ENCODE assay signal across 8 cellular contexts in genomic region chr1:25895365-25895990, GRCh38. TPM values are rescaled to one million over a fixed set of nuclear protein-coding genes. Genes with fewer than 3 reads are reported as not detected.
DNase-seq lines count a peak whose midpoint lies in the region; ATAC-seq and TF ChIP-seq lines count a peak whose summit lies in the region.

No MANE protein-coding gene starts in this region.

- H3K4me3 ChIP-seq in MG63 (no peak overlapping the region), esophagus muscularis mucosa (peak overlapping the region in 2 of 4 donors; percentile 9 to 17)

- H3K9me3 ChIP-seq in MG63 (no peaks in the 10 kb centered on the region), esophagus muscularis mucosa (no peaks in the 10 kb centered on the region)

- WGBS in esophagus muscularis mucosa, result 10% methylated on average over 12 of the region's 12 CpGs

- H3K27ac Mint-ChIP-seq in activated T-cell treated with anti-CD3 and anti-CD28 coated beads, Interleukin-2, amount 50 U/mL, for 72 hours, result peak overlapping the region; percentile 2
- H3K27ac Mint-ChIP-seq in natural killer cell, result peak overlapping the region in 1 of 2 donors; percentile 69
- peak overlapping the region; percentile 32 for H3K27ac Mint-ChIP-seq in stimulated activated naive B cell treated with anti-CD40 and anti-IgM and Interleukin-4, amounts not matched to agents 10 μg/mL and 1 μg/mL and 100 μg/mL, for 72 hours

- H3K36me3 Mint-ChIP-seq in activated T-cell treated with anti-CD3 and anti-CD28 coated beads, Interleukin-2, amount 50 U/mL, for 72 hours (ENCODE audit: insufficient read depth in 2 of 2), result peaks cover 0 to 9% of the 10 kb centered on the region in 2 donors
- no peaks in the 10 kb centered on the region for H3K36me3 Mint-ChIP-seq in natural killer cell
- H3K36me3 Mint-ChIP-seq in stimulated activated naive B cell treated with anti-CD40 and anti-IgM and Interleukin-4, amounts not matched to agents 10 μg/mL and 1 μg/mL and 100 μg/mL, for 72 hours, result peaks cover 3 to 4% of the 10 kb centered on the region in 2 donors

- no peaks in the 10 kb centered on the region for H3K27me3 ChIP-seq in MG63
- H3K27me3 ChIP-seq in esophagus muscularis mucosa, result no peaks in the 10 kb centered on the region

- intact Hi-C loops in esophagus muscularis mucosa (cut with DNase I), result loop anchor here (2.0 to 5.0 kb wide), 2 partner anchors 73 to 103 kb away; partner anchors contain the start of gene PAFAH2
- intact Hi-C loops in natural killer cell (cut with micrococcal nuclease), result loop anchor here (1.0 kb wide), 2 partner anchors 10 to 103 kb away; partner anchors contain the start of gene PAFAH2

- ATAC-seq in activated T-cell treated with anti-CD3 and anti-CD28 coated beads, Interleukin-2, amount 50 U/mL, for 72 hours (replicated peaks in 1 of 2), result peak; percentile 90 to 95
- ATAC-seq in natural killer cell, result peak; percentile 100
- ATAC-seq in stimulated activated naive B cell treated with anti-CD40 and anti-IgM and Interleukin-4, amounts not matched to agents 10 μg/mL and 1 μg/mL and 100 μg/mL, for 72 hours (replicated peaks), result peak; percentile 99 to 100

- H3K36me3 ChIP-seq in MG63 (peaks cover 51% of the 10 kb centered on the region), esophagus muscularis mucosa (peaks cover 0 to 20% (median 7%) of the 10 kb centered on the region in 4 donors)

- H3K4me1 Mint-ChIP-seq in activated T-cell treated with anti-CD3 and anti-CD28 coated beads, Interleukin-2, amount 50 U/mL, for 72 hours (ENCODE audit: low read depth), result peaks cover 17% of the 10 kb centered on the region
- H3K4me1 Mint-ChIP-seq in natural killer cell, result peaks cover 8 to 9% of the 10 kb centered on the region in 2 donors
- peaks cover 5 to 12% of the 10 kb centered on the region in 2 donors for H3K4me1 Mint-ChIP-seq in stimulated activated naive B cell treated with anti-CD40 and anti-IgM and Interleukin-4, amounts not matched to agents 10 μg/mL and 1 μg/mL and 100 μg/mL, for 72 hours

- DNase-seq in DMS79 (lab: John Stamatoyannopoulos, UW) (peak; percentile 58), H4 (ENCODE audit: low spot score) (peak; percentile 84), MG63 (peak; percentile 85), RPMI8226 (peak; percentile 92), esophagus muscularis mucosa (ENCODE audit: extremely low spot score) (peak; percentile 95), natural killer cell (peak; percentile 88)
- DNase-seq in activated T-cell treated with anti-CD3 and anti-CD28 coated beads, Interleukin-2, amount 50 U/mL, for 72 hours, result peak; percentile 90 to 91
- peak; percentile 88 for DNase-seq in stimulated activated naive B cell treated with anti-CD40 and anti-IgM and Interleukin-4, amounts not matched to agents 10 μg/mL and 1 μg/mL and 100 μg/mL, for 72 hours

- no peak for TF ChIP-seq EP300 in esophagus muscularis mucosa (IDR thresholded peaks at IDR 0.05)

- no peak overlapping the region for H3K4me3 Mint-ChIP-seq in activated T-cell treated with anti-CD3 and anti-CD28 coated beads, Interleukin-2, amount 50 U/mL, for 72 hours
- no peak overlapping the region for H3K4me3 Mint-ChIP-seq in natural killer cell
- H3K4me3 Mint-ChIP-seq in stimulated activated naive B cell treated with anti-CD40 and anti-IgM and Interleukin-4, amounts not matched to agents 10 μg/mL and 1 μg/mL and 100 μg/mL, for 72 hours, result peak overlapping the region in 1 of 2 donors; percentile 33

- no peaks in the 10 kb centered on the region for H3K27me3 Mint-ChIP-seq in activated T-cell treated with anti-CD3 and anti-CD28 coated beads, Interleukin-2, amount 50 U/mL, for 72 hours (ENCODE audit: low read depth)
- no peaks in the 10 kb centered on the region for H3K27me3 Mint-ChIP-seq in natural killer cell (ENCODE audit: low read depth in 2 of 2)
- no peaks in the 10 kb centered on the region for H3K27me3 Mint-ChIP-seq in stimulated activated naive B cell treated with anti-CD40 and anti-IgM and Interleukin-4, amounts not matched to agents 10 μg/mL and 1 μg/mL and 100 μg/mL, for 72 hours

- peaks cover 10 to 39% (median 37%) of the 10 kb centered on the region in 4 donors for H3K4me1 ChIP-seq in esophagus muscularis mucosa

- H3K27ac ChIP-seq in esophagus muscularis mucosa (replicated peaks in 1 of 4), result peak overlapping the region in 2 of 4 donors; percentile 22 to 60

- no peaks in the 10 kb centered on the region for H3K9me3 Mint-ChIP-seq in activated T-cell treated with anti-CD3 and anti-CD28 coated beads, Interleukin-2, amount 50 U/mL, for 72 hours
- no peaks in the 10 kb centered on the region for H3K9me3 Mint-ChIP-seq in natural killer cell
- no peaks in the 10 kb centered on the region for H3K9me3 Mint-ChIP-seq in stimulated activated naive B cell treated with anti-CD40 and anti-IgM and Interleukin-4, amounts not matched to agents 10 μg/mL and 1 μg/mL and 100 μg/mL, for 72 hours

- TF ChIP-seq POLR2A in esophagus muscularis mucosa (IDR thresholded peaks at IDR 0.05; ENCODE audit: low read depth), result no peak

- TF ChIP-seq CTCF in esophagus muscularis mucosa (IDR thresholded peaks at IDR 0.05) (peak; percentile 98 to 99 (median 99)), natural killer cell (IDR thresholded peaks at IDR 0.05) (peak; percentile 98)

RNA-seq across cellular contexts. Expression of gene STMN1, which starts 10.7 kb away (rescaled TPM):
- 204 and 329 TPM in 2 replicates for total RNA-seq in H4 (2014; rRNA removed; shearing (Covaris generic))
- 85.4 and 116 TPM in 2 replicates for total RNA-seq in MG63 (2014; rRNA removed; shearing (Covaris generic); ENCODE audit: low replicate concordance)
- 100 to 1,000 TPM; 379 to 478 TPM for total RNA-seq in activated T-cell treated with anti-CD3 and anti-CD28 coated beads, Interleukin-2, amount 50 U/mL, for 72 hours
- 10 to 100 TPM; 15.0 to 25.7 (median 16.8) TPM for total RNA-seq in esophagus muscularis mucosa
- 10 to 100 TPM; 26.6 to 41.0 (median 35.2) TPM for total RNA-seq in natural killer cell

RNA-seq across cellular contexts. Expression of gene PAQR7, which starts 20.0 kb away (rescaled TPM):
- total RNA-seq in H4 (2014; rRNA removed; shearing (Covaris generic)), result 2.8 and 3.2 TPM in 2 replicates
- 3.8 and 8.3 TPM in 2 replicates for total RNA-seq in MG63 (2014; rRNA removed; shearing (Covaris generic); ENCODE audit: low replicate concordance)
- total RNA-seq in activated T-cell treated with anti-CD3 and anti-CD28 coated beads, Interleukin-2, amount 50 U/mL, for 72 hours, result 1 to 10 TPM; 4.6 to 5.1 TPM
- 1 to 10 TPM; 4.6 to 9.3 (median 8.0) TPM for total RNA-seq in esophagus muscularis mucosa
- total RNA-seq in natural killer cell, result 1 to 10 TPM; 2.9 to 3.6 (median 3.0) TPM

RNA-seq across cellular contexts. Expression of gene AUNIP, which starts 36.2 kb away (rescaled TPM):
- total RNA-seq in H4 (2014; rRNA removed; shearing (Covaris generic)), result 8.7 and 12.4 TPM in 2 replicates
- total RNA-seq in MG63 (2014; rRNA removed; shearing (Covaris generic); ENCODE audit: low replicate concordance), result 10.3 and 20.6 TPM in 2 replicates
- 1 to 10 TPM; 6.9 to 9.9 TPM for total RNA-seq in activated T-cell treated with anti-CD3 and anti-CD28 coated beads, Interleukin-2, amount 50 U/mL, for 72 hours
- total RNA-seq in esophagus muscularis mucosa (not detected), natural killer cell (under 1 TPM; 0.16 to 0.50 (median 0.20) TPM)
